ENCODE assay signal across 15 cellular contexts in the genomic region with DNA sequence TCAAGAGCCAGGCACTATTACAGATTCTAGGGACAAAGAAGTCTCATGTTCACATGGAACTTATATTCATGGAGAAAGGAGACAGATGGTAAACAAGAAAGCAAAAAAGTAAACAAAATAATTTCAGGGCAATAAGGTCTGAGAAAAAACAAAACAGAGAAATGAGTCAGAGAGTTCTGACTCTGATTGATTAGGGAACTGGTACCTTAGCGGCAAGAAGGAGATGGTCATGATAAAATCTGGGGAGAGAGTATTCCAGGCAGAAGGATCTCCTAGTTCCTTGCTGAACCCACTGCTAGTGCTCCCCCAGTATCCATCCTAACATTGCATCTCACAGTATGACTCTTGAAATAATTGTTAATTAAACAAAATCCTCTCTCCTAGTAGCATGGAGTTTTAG.
"Had no signal": no experiment of that assay in that cellular context is flagged by ENCODE, and none has a peak within 500 bp of the region (broad histone marks: within the 10 kb centered on the region; RNA-seq: fewer than 3 reads in every experiment).

No MANE protein-coding gene starts in this region.

- H3K27ac Mint-ChIP-seq: activated CD4-positive, alpha-beta memory T cell treated with anti-CD3 and anti-CD28 coated beads, Interleukin-2, amount 10 ng/mL, durations not matched to agents 7 days and 5 days; activated naive CD4-positive, alpha-beta T cell treated with anti-CD3 and anti-CD28 coated beads for 36 hours; memory B cell; stimulated activated naive CD8-positive, alpha-beta T cell treated with anti-CD3 and anti-CD28 coated beads, Interleukin-15, amount 100 ng/mL, for 72 hours had no signal

- ATAC-seq: foreskin keratinocyte; left lung; stimulated activated naive CD8-positive, alpha-beta T cell treated with anti-CD3 and anti-CD28 coated beads, Interleukin-15, amount 100 ng/mL, for 72 hours had no signal

- H3K27me3 Mint-ChIP-seq: activated CD4-positive, alpha-beta memory T cell treated with anti-CD3 and anti-CD28 coated beads, Interleukin-2, amount 10 ng/mL, durations not matched to agents 7 days and 5 days; memory B cell; stimulated activated naive CD8-positive, alpha-beta T cell treated with anti-CD3 and anti-CD28 coated beads, Interleukin-15, amount 100 ng/mL, for 72 hours had no signal

- H3K27ac ChIP-seq: cardiac muscle cell, foreskin keratinocyte, left lung, sigmoid colon, thoracic aorta had no signal

- H3K4me3 Mint-ChIP-seq: activated CD4-positive, alpha-beta memory T cell treated with anti-CD3 and anti-CD28 coated beads, Interleukin-2, amount 10 ng/mL, durations not matched to agents 7 days and 5 days; activated naive CD4-positive, alpha-beta T cell treated with anti-CD3 and anti-CD28 coated beads for 36 hours; memory B cell; stimulated activated naive CD8-positive, alpha-beta T cell treated with anti-CD3 and anti-CD28 coated beads, Interleukin-15, amount 100 ng/mL, for 72 hours had no signal

- H3K9me3 ChIP-seq: left lung, sigmoid colon, thoracic aorta had no signal

- H3K36me3 ChIP-seq: cardiac muscle cell, left lung, sigmoid colon, thoracic aorta had no signal

- DNase-seq: activated CD4-positive, alpha-beta memory T cell treated with anti-CD3 and anti-CD28 coated beads, Interleukin-2, amount 10 ng/mL, durations not matched to agents 7 days and 5 days; activated CD4-positive, alpha-beta T cell treated with anti-CD3 and anti-CD28 coated beads for 1 hour; activated naive CD4-positive, alpha-beta T cell treated with anti-CD3 and anti-CD28 coated beads for 36 hours; effector CD4-positive, alpha-beta T cell; foreskin keratinocyte; head of caudate nucleus; left lung; sigmoid colon; stimulated activated CD4-positive, alpha-beta T cell treated with anti-CD3 and anti-CD28 coated beads, Interleukin-12 subunit alpha, Interleukin-12 subunit beta, amount 100 ng/mL, for 4 hours; stimulated activated CD4-positive, alpha-beta T cell treated with anti-CD3 and anti-CD28 coated beads, Interleukin-4, amount 100 ng/mL, for 1 hour; stimulated activated CD8-positive, alpha-beta memory T cell treated with anti-CD3 and anti-CD28 coated beads, Interleukin-4, amount 100 ng/mL, for 48 hours; stimulated activated naive CD8-positive, alpha-beta T cell treated with anti-CD3 and anti-CD28 coated beads, Interleukin-15, amount 100 ng/mL, for 72 hours had no signal

- H3K9me3 Mint-ChIP-seq: activated naive CD4-positive, alpha-beta T cell treated with anti-CD3 and anti-CD28 coated beads for 36 hours; memory B cell; stimulated activated naive CD8-positive, alpha-beta T cell treated with anti-CD3 and anti-CD28 coated beads, Interleukin-15, amount 100 ng/mL, for 72 hours had no signal

- H3K27me3 ChIP-seq: cardiac muscle cell, foreskin keratinocyte, left lung, sigmoid colon had no signal

- H3K4me3 ChIP-seq: cardiac muscle cell, left lung, sigmoid colon, thoracic aorta had no signal
